31 cellular contexts compared by ENCODE assay signal in genomic region chr19:45929247-45929646, GRCh38. TPM values are rescaled to one million over a fixed set of nuclear protein-coding genes. Genes with fewer than 3 reads are reported as not detected.
"Had no signal": no experiment of that assay in that cellular context is flagged by ENCODE, and none has a peak within 500 bp of the region (broad histone marks: within the 10 kb centered on the region; RNA-seq: fewer than 3 reads in every experiment).

No MANE protein-coding gene starts in this region.

- ATAC-seq: esophagus mucosa; gastrocnemius medialis; left lobe of liver; psoas muscle; right cardiac atrium; stimulated activated memory B cell treated with anti-CD40 and anti-IgM and Interleukin-4, amounts not matched to agents 10 μg/mL and 1 μg/mL and 100 μg/mL, for 72 hours; upper lobe of right lung had no signal

- H3K4me3 Mint-ChIP-seq: dendritic cell treated with granulocyte-macrophage colony-stimulating factor and Interleukin-4, amounts not matched to agents 40 ng/mL and 50 ng/mL, for 4 days; endodermal cell; memory B cell; nephron; stimulated activated memory B cell treated with anti-CD40 and anti-IgM and Interleukin-4, amounts not matched to agents 10 μg/mL and 1 μg/mL and 100 μg/mL, for 72 hours; stimulated activated naive CD8-positive, alpha-beta T cell treated with anti-CD3 and anti-CD28 coated beads, Interleukin-15, Interleukin-2, amounts not matched to agents 100 ng/mL and 50 ng/mL, for 24 hours had no signal

- H3K36me3 Mint-ChIP-seq: memory B cell; stimulated activated memory B cell treated with anti-CD40 and anti-IgM and Interleukin-4, amounts not matched to agents 10 μg/mL and 1 μg/mL and 100 μg/mL, for 72 hours had no signal

- DNase-seq: colonic mucosa; effector CD8-positive, alpha-beta T cell; endodermal cell; foreskin fibroblast; gastrocnemius medialis; head of caudate nucleus; nucleus accumbens; ovary; right cardiac atrium; sigmoid colon; stimulated activated CD4-positive, alpha-beta T cell treated with anti-CD3 and anti-CD28 coated beads, Interleukin-4, amount 100 ng/mL, for 4 hours; transverse colon; upper lobe of right lung; uterus had no signal

- FAIRE-seq: kidney had no signal

- H3K4me1 ChIP-seq: colonic mucosa, uterus had no signal

- H3K9me3 ChIP-seq: colonic mucosa, gastrocnemius medialis, ovary, psoas muscle, sigmoid colon, suprapubic skin, transverse colon, upper lobe of right lung, uterus had no signal

- H3K27ac Mint-ChIP-seq: dendritic cell treated with granulocyte-macrophage colony-stimulating factor and Interleukin-4, amounts not matched to agents 40 ng/mL and 50 ng/mL, for 4 days; endodermal cell; memory B cell; nephron; stimulated activated memory B cell treated with anti-CD40 and anti-IgM and Interleukin-4, amounts not matched to agents 10 μg/mL and 1 μg/mL and 100 μg/mL, for 72 hours; stimulated activated naive CD8-positive, alpha-beta T cell treated with anti-CD3 and anti-CD28 coated beads, Interleukin-15, Interleukin-2, amounts not matched to agents 100 ng/mL and 50 ng/mL, for 24 hours had no signal

- H3K36me3 ChIP-seq: colonic mucosa, gastrocnemius medialis, ovary, sigmoid colon, suprapubic skin, transverse colon, upper lobe of right lung, uterus had no signal

- H3K27me3 ChIP-seq: colonic mucosa, ovary, uterus had no signal

- H3K4me1 Mint-ChIP-seq: nephron had no signal

- H3K27ac ChIP-seq: colonic mucosa, epithelial cell of prostate, gastrocnemius medialis, ovary, psoas muscle, sigmoid colon, suprapubic skin, transverse colon, upper lobe of right lung, uterus had no signal

- H3K9me3 Mint-ChIP-seq: dendritic cell treated with granulocyte-macrophage colony-stimulating factor and Interleukin-4, amounts not matched to agents 40 ng/mL and 50 ng/mL, for 4 days; endodermal cell; stimulated activated memory B cell treated with anti-CD40 and anti-IgM and Interleukin-4, amounts not matched to agents 10 μg/mL and 1 μg/mL and 100 μg/mL, for 72 hours; stimulated activated naive CD8-positive, alpha-beta T cell treated with anti-CD3 and anti-CD28 coated beads, Interleukin-15, Interleukin-2, amounts not matched to agents 100 ng/mL and 50 ng/mL, for 24 hours had no signal

- H3K4me3 ChIP-seq: colonic mucosa, gastrocnemius medialis, lung, ovary, psoas muscle, sigmoid colon, suprapubic skin, transverse colon, upper lobe of right lung, uterus had no signal

RNA-seq across cellular contexts. Expression of gene NANOS2, which starts 14.7 kb away (rescaled TPM):
- total RNA-seq: colonic mucosa, endodermal cell, esophagus mucosa, gastrocnemius medialis, glomerular endothelial cell, kidney, left lobe of liver, liver, lung, mononuclear cell, ovary, psoas muscle, renal cortical epithelial cell, right cardiac atrium, sigmoid colon, skeletal muscle tissue, suprapubic skin, transverse colon, upper lobe of right lung, uterus had no signal
- polyA plus RNA-seq: liver, lung, ovary, psoas muscle, right cardiac atrium had no signal
